ENCODE assay signal across 20 cellular contexts in the genomic region with DNA sequence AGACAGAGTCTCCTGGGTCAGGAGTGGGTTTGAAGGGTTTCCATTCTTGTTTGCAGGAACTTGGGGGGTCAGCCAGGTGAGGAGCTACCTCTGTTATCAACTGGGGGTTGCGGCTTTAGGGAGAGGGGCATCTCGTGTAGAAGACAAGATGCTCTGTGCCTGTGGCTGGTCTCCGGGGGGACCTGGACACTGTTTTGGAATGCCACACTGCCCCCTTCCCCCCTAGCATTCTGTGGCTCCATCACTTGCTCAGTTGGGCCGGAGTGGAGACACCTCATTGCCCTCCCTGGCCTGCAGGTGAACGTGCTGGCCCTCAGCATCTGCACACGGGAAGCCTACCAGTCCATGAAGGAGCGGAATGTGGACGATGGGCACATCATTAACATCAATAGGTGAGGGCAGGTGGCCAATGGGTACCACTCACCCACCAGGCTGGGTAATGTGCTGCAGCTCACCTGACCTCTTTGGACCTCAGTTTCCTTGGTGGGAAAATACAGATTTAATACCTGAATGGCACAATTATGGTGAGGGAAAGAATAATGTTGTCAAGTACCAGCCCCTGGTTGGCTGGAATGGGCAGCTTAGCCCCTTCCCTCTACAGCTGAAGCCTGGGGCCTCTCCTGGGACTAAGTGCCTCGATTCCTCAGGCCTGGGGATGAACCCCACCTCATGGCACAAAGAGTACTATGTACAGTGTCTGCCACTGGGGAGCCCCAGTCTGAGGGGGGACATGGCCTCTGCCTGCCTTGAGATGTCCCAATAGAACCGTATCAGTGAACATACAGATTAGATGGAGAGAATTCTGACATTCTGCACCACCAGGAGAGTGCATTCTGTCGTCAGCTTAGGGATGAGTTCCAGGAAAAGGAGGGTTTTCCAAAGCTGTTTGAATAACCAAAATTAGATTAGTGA. TPM values are rescaled to one million over a fixed set of nuclear protein-coding genes. Genes with fewer than 3 reads are reported as not detected.
DNase-seq lines count a peak whose midpoint lies in the region; ATAC-seq, FAIRE-seq and TF ChIP-seq lines count a peak whose summit lies in the region.
"Had no signal": no experiment of that assay in that cellular context is flagged by ENCODE, and none has a peak within 500 bp of the region (broad histone marks: within the 10 kb centered on the region; RNA-seq: fewer than 3 reads in every experiment).

No MANE protein-coding gene starts in this region.

- no peaks in the 10 kb centered on the region for H3K9me3 ChIP-seq in K562 (replicated peaks; ENCODE audit: control insufficient read depth, insufficient read depth, low read depth, low read length)
- H3K9me3 ChIP-seq in transverse colon = no peaks in the 10 kb centered on the region
- H3K9me3 ChIP-seq: A549, HAP-1 had no signal

- H3K36me3 ChIP-seq in K562 (ENCODE audit: control insufficient read depth, insufficient read depth, low read length) (peaks cover 66% of the 10 kb centered on the region), transverse colon (no peaks in the 10 kb centered on the region)

- H4K20me1 ChIP-seq in K562 (replicated peaks; ENCODE audit: control insufficient read depth, insufficient read depth, low read length) = no peaks in the 10 kb centered on the region; the same call in 1 of the 2 replicates

- no peak for ATAC-seq in K562
- ATAC-seq: A549 had no signal

- no peak overlapping the region for H3K4me3 ChIP-seq in K562
- H3K4me3 ChIP-seq in transverse colon = no peak overlapping the region
- H3K4me3 ChIP-seq: A549, GM23248, HAP-1, SK-N-MC had no signal

- DNase-seq in GM03348 (ENCODE audit: low spot score) = peak; percentile 1
- no peak for DNase-seq in K562 (ENCODE audit: extremely low read depth in 1 of 4, low spot score in 3 of 4)
- peak; percentile 60 for DNase-seq in mesenteric fat pad (ENCODE audit: low spot score)
- DNase-seq in transverse colon = no peak
- no peak for DNase-seq in NCI-H2196 (lab: John Stamatoyannopoulos, UW; ENCODE audit: unreplicated experiment)
- DNase-seq in NCI-H524 treated with DMSO at 0.1 percent for 48 hours (lab: John Stamatoyannopoulos, UW) = no peak
- no peak for DNase-seq in D721Med (ENCODE audit: insufficient read length, low spot score)
- DNase-seq: Calu3; CD4-positive, alpha-beta memory T cell; GM23248; NCI-H1092 treated with DMSO at 0.1 percent for 48 hours; NCI-H1694; NCI-H2081 treated with DMSO at 0.1 percent for 48 hours; NCI-H510A; NCI-H774; SHP77 had no signal

- no peak for TF ChIP-seq EP300 in K562 (IDR thresholded peaks at IDR 0.05; ENCODE audit: low read length)
- no peak for TF ChIP-seq EP300 in transverse colon (IDR thresholded peaks at IDR 0.05; ENCODE audit: low read depth)

- H3K4me1 ChIP-seq in K562 (replicated peaks in 1 of 2; ENCODE audit: control insufficient read depth in 2 of 2, insufficient read depth in 2 of 2, low read length in 2 of 2) (peaks cover 73 to 83% of the 10 kb centered on the region in 2 experiments), transverse colon (peaks cover 10 to 78% (median 52%) of the 10 kb centered on the region in 4 donors)

- no peaks in the 10 kb centered on the region for H3K9me1 ChIP-seq in K562 (ENCODE audit: control insufficient read depth, insufficient read depth, low read length)

- peaks cover 85% of the 10 kb centered on the region for H3K79me2 ChIP-seq in K562 (ENCODE audit: control insufficient read depth, insufficient read depth, low read length)

- in situ Hi-C loops in K562 (cut with MboI) (no loop called here), transverse colon (cut with MboI; ENCODE audit: low pct_ligation_motif_present in 1 of 4, low pct_unique_long_range_greater_than_20kb in 1 of 4, low sequenced_read_pairs in 3 of 4) (no loop called here)

- FAIRE-seq in K562 (lab: Jason Lieb, UNC) (no peak), D721Med (lab: Jason Lieb, UNC) (no peak)
- FAIRE-seq: A549, GM12892 had no signal

- POLR2A ChIA-PET in K562 (lab: Yijun Ruan, JAX) = interaction anchor here (0.7 kb wide), 3 partner anchors 17 to 635 kb away, joined by 3 read pairs; no protein-coding TSS in a partner anchor

- TF ChIP-seq RAD21 in K562 (CRISPR knock-in tag; conservative IDR thresholded peaks at IDR 0.05 in 1 of 2, IDR thresholded peaks at IDR 0.05 in 1 of 2) = no peak

- H3K4me2 ChIP-seq in K562 (ENCODE audit: insufficient read depth, low read length) = no peak overlapping the region
- H3K4me2 ChIP-seq: A549 had no signal

- no peak overlapping the region for H3K9ac ChIP-seq in K562 (ENCODE audit: insufficient read depth in 1 of 2, low read depth in 2 of 2, low read length in 2 of 2)
- H3K9ac ChIP-seq: GM23248 had no signal

- no TSS peak for BruUV-seq in K562 (replicated peaks; lab: Mats Ljungman, UMichigan)

- intact Hi-C loops in K562 (cut with micrococcal nuclease) (no loop called here), transverse colon (cut with DNase I; ENCODE audit: low total_unique reads) (no loop called here)

- CTCF ChIA-PET in K562 (lab: Yijun Ruan, JAX; ENCODE audit: low intra/inter-chr PET ratio) = no interaction called here

- no peak for TF ChIP-seq CTCF in K562 (IDR thresholded peaks at IDR 0.05 in 2 of 3, conservative IDR thresholded peaks at IDR 0.05 in 1 of 3; ENCODE audit: insufficient read depth in 2 of 3, low read depth in 1 of 3, low read length in 3 of 3)
- TF ChIP-seq CTCF in transverse colon (IDR thresholded peaks at IDR 0.05) = no peak
- TF ChIP-seq CTCF in D721Med (IDR thresholded peaks at IDR 0.05; ENCODE audit: insufficient read depth, missing control alignments) = no peak

- no peak overlapping the region for H3K27ac ChIP-seq in K562 (ENCODE audit: extremely low read depth, low read depth, low read length)
- H3K27ac ChIP-seq in transverse colon = peak overlapping the region; percentile 71 to 85 (median 77)
- H3K27ac ChIP-seq: A549, GM23248, SK-N-MC had no signal

- H3K27me3 ChIP-seq in K562 (ENCODE audit: control insufficient read depth in 2 of 2, insufficient read depth in 2 of 2, low read length in 2 of 2) (no peaks in the 10 kb centered on the region), transverse colon (no peaks in the 10 kb centered on the region)

- TF ChIP-seq POLR2A in K562 (conservative IDR thresholded peaks at IDR 0.05) (no peak), transverse colon (IDR thresholded peaks at IDR 0.05) (no peak)

- no peak overlapping the region for H2AFZ ChIP-seq in K562 (ENCODE audit: low read depth, low read length)
- H2AFZ ChIP-seq: GM23248 had no signal

- WGBS in K562 (ENCODE audit: insufficient coverage, low coverage, missing lambda C conversion rate) = 82% methylated on average over 10 of the region's 11 CpGs
- WGBS in transverse colon (ENCODE audit: low coverage in 1 of 2), 2 donors = 87% methylated on average over 11 of the region's 11 CpGs; no CpG with 5 or more reads in 1 of the 2 donors

RNA-seq across cellular contexts. Expression of gene MRM1, which starts 3.3 kb away (rescaled TPM):
- total RNA-seq in K562 (2011; cell fraction: chromatin; rRNA removed; ENCODE audit: low replicate concordance) = 7.6 and 26.8 TPM in 2 replicates
- total RNA-seq in K562 (2011; cell fraction: nucleolus; rRNA removed) = 26.1 and 30.4 TPM in 2 replicates
- 18.8 and 22.1 TPM in 2 replicates for total RNA-seq in K562 (2011; cell fraction: nucleoplasm; rRNA removed)
- total RNA-seq in K562 (2014; rRNA removed) (26.1 and 30.5 TPM in 2 replicates), K562 (2014; rRNA removed; fragmentation: Illumina TruSeq; extraction: Trizol) (9.8 and 12.8 TPM in 2 replicates), K562 (2015; rRNA removed; fragmentation: Illumina TruSeq; extraction: Trizol) (21.5 and 22.7 TPM in 2 replicates), K562 (2021) (28.1 and 28.4 TPM in 2 replicates), mesenteric fat pad (4.1 TPM), transverse colon (10 to 100 TPM in 3 of 4 donors, 1 to 10 TPM in 1; 9.5 to 20.9 (median 11.5) TPM)
- polyA plus RNA-seq in K562 (2011; rRNA removed) (10.7 and 14.1 TPM in 2 replicates), K562 (2014; fragmentation: Illumina TruSeq; extraction: Trizol) (22.2 and 27.0 TPM in 2 replicates), K562 (2014; fragmentation: Nextera tagmentation; extraction: Ambion mirVana) (1 to 10 TPM in 1 of 2 experiments, under 1 TPM in 1; 0.61 to 1.4 TPM), K562 (2014; rRNA removed) (27.1 and 27.2 TPM in 2 replicates)
- 11.7 and 37.1 TPM in 2 replicates for polyA plus RNA-seq in K562 (2011; cell fraction: cytosol; rRNA removed)
- 10.4 and 25.5 TPM in 2 replicates for polyA plus RNA-seq in K562 (2011; cell fraction: nucleus; rRNA removed)
- polyA plus RNA-seq in K562 (2012) = 9.7 and 20.2 TPM in 2 replicates
- polyA minus RNA-seq in K562 (2011; rRNA and poly(A)+ RNA removed) = 3.2 and 6.3 TPM in 2 replicates
- 13.0 and 14.2 TPM in 2 replicates for polyA minus RNA-seq in K562 (2011; cell fraction: cytosol; rRNA and poly(A)+ RNA removed)
- polyA minus RNA-seq in K562 (2011; cell fraction: nucleus; rRNA and poly(A)+ RNA removed) = 10.3 and 12.9 TPM in 2 replicates

RNA-seq across cellular contexts. Expression of gene DHRS11, which starts 6.4 kb away (rescaled TPM):
- total RNA-seq in K562 (2011; cell fraction: chromatin; rRNA removed; ENCODE audit: low replicate concordance) = 92.9 and 198 TPM in 2 replicates
- 118 and 119 TPM in 2 replicates for total RNA-seq in K562 (2011; cell fraction: nucleolus; rRNA removed)
- 123 and 139 TPM in 2 replicates for total RNA-seq in K562 (2011; cell fraction: nucleoplasm; rRNA removed)
- 59.8 and 75.7 TPM in 2 replicates for total RNA-seq in K562 (2014; rRNA removed)
- total RNA-seq in K562 (2014; rRNA removed; fragmentation: Illumina TruSeq; extraction: Trizol) = 38.3 and 49.7 TPM in 2 replicates
- 43.9 and 45.1 TPM in 2 replicates for total RNA-seq in K562 (2015; rRNA removed; fragmentation: Illumina TruSeq; extraction: Trizol)
- total RNA-seq in K562 (2021) = 66.2 and 68.2 TPM in 2 replicates
- polyA plus RNA-seq in K562 (2011; rRNA removed) = 62.7 and 85.1 TPM in 2 replicates
- polyA plus RNA-seq in K562 (2011; cell fraction: cytosol; rRNA removed) = 78.5 and 144 TPM in 2 replicates
- 97.1 and 183 TPM in 2 replicates for polyA plus RNA-seq in K562 (2011; cell fraction: nucleus; rRNA removed)
- 64.9 and 69.7 TPM in 2 replicates for polyA plus RNA-seq in K562 (2012)
- 99.3 and 123 TPM in 2 replicates for polyA plus RNA-seq in K562 (2014; fragmentation: Illumina TruSeq; extraction: Trizol)
- polyA plus RNA-seq in K562 (2014; fragmentation: Nextera tagmentation; extraction: Ambion mirVana) = 10 to 100 TPM; 15.2 to 23.0 TPM
- 87.3 and 100 TPM in 2 replicates for polyA plus RNA-seq in K562 (2014; rRNA removed)
- polyA minus RNA-seq in K562 (2011; rRNA and poly(A)+ RNA removed) = 30.9 and 70.0 TPM in 2 replicates
- 31.7 and 48.1 TPM in 2 replicates for polyA minus RNA-seq in K562 (2011; cell fraction: cytosol; rRNA and poly(A)+ RNA removed)
- polyA minus RNA-seq in K562 (2011; cell fraction: nucleus; rRNA and poly(A)+ RNA removed) = 20.8 and 30.8 TPM in 2 replicates
- 16.3 TPM for total RNA-seq in mesenteric fat pad
- total RNA-seq in transverse colon = 100 to 1,000 TPM in 3 of 4 donors, 10 to 100 TPM in 1; 93.1 to 307 (median 214) TPM

RNA-seq across cellular contexts. Expression of gene GGNBP2, which starts 53.4 kb away (rescaled TPM):
- 160 and 249 TPM in 2 replicates for total RNA-seq in K562 (2011; cell fraction: chromatin; rRNA removed; ENCODE audit: low replicate concordance)
- total RNA-seq in K562 (2011; cell fraction: nucleolus; rRNA removed) = 57.2 and 67.9 TPM in 2 replicates
- total RNA-seq in K562 (2011; cell fraction: nucleoplasm; rRNA removed) = 114 and 172 TPM in 2 replicates
- 46.9 and 51.4 TPM in 2 replicates for total RNA-seq in K562 (2014; rRNA removed)
- 64.1 and 66.0 TPM in 2 replicates for total RNA-seq in K562 (2014; rRNA removed; fragmentation: Illumina TruSeq; extraction: Trizol)
- total RNA-seq in K562 (2015; rRNA removed; fragmentation: Illumina TruSeq; extraction: Trizol) = 61.5 and 71.3 TPM in 2 replicates
- 53.2 and 60.5 TPM in 2 replicates for total RNA-seq in K562 (2021)
- 87.7 and 96.6 TPM in 2 replicates for polyA plus RNA-seq in K562 (2011; rRNA removed)
- polyA plus RNA-seq in K562 (2011; cell fraction: cytosol; rRNA removed) = 46.2 and 46.7 TPM in 2 replicates
- 119 and 123 TPM in 2 replicates for polyA plus RNA-seq in K562 (2011; cell fraction: nucleus; rRNA removed)
- 55.0 and 62.9 TPM in 2 replicates for polyA plus RNA-seq in K562 (2012)
- polyA plus RNA-seq in K562 (2014; fragmentation: Illumina TruSeq; extraction: Trizol) = 78.8 and 89.8 TPM in 2 replicates
- polyA plus RNA-seq in K562 (2014; fragmentation: Nextera tagmentation; extraction: Ambion mirVana) = 10 to 100 TPM; 35.7 to 41.0 TPM
- 71.6 and 76.5 TPM in 2 replicates for polyA plus RNA-seq in K562 (2014; rRNA removed)
- 76.8 and 116 TPM in 2 replicates for polyA minus RNA-seq in K562 (2011; rRNA and poly(A)+ RNA removed)
- 22.1 and 22.6 TPM in 2 replicates for polyA minus RNA-seq in K562 (2011; cell fraction: cytosol; rRNA and poly(A)+ RNA removed)
- 31.4 and 44.9 TPM in 2 replicates for polyA minus RNA-seq in K562 (2011; cell fraction: nucleus; rRNA and poly(A)+ RNA removed)
- total RNA-seq in mesenteric fat pad = 75.4 TPM
- 100 to 1,000 TPM in 2 of 4 donors, 10 to 100 TPM in 2; 48.6 to 128 (median 91.6) TPM for total RNA-seq in transverse colon

Comparison
In these comparisons a context has a peak if more than half of its experiments do, and no peak if none do; other contexts are left out.
1. DNase-seq: peak in GM03348 (single experiment) and mesenteric fat pad (single experiment); none in K562 (0 of 4), transverse colon (single experiment), NCI-H2196 (single experiment), NCI-H524 treated with DMSO at 0.1 percent for 48 hours (single experiment) and D721Med (single experiment).